Comparison of ENCODE assay signal across 8 cellular contexts in genomic region chr20:38790210-38791053, GRCh38. TPM values are rescaled to one million over a fixed set of nuclear protein-coding genes. Genes with fewer than 3 reads are reported as not detected.
DNase-seq lines count a peak whose midpoint lies in the region; ATAC-seq and TF ChIP-seq lines count a peak whose summit lies in the region.

No MANE protein-coding gene starts in this region.

- peak overlapping the region in 6 of 9 donors; percentile 2 to 90 (median 64) for H3K27ac Mint-ChIP-seq in naive thymus-derived CD4-positive, alpha-beta T cell

- H3K9me3 ChIP-seq in DND-41 (ENCODE audit: insufficient read depth, low read length, severe bottlenecking): no peaks in the 10 kb centered on the region
- no peaks in the 10 kb centered on the region for H3K9me3 ChIP-seq in naive thymus-derived CD4-positive, alpha-beta T cell (ENCODE audit: control insufficient read depth in 2 of 3, low read length in 3 of 3)

- peaks cover 2% of the 10 kb centered on the region; the same call in 1 of the 2 replicates for H3K4me1 ChIP-seq in DND-41 (ENCODE audit: insufficient read depth, low read length)
- no peaks in the 10 kb centered on the region for H3K4me1 ChIP-seq in KMS-11 (ENCODE audit: low read depth, poor library complexity, severe bottlenecking)
- H3K4me1 ChIP-seq in naive thymus-derived CD4-positive, alpha-beta T cell (ENCODE audit: control insufficient read depth in 2 of 2, insufficient read depth in 2 of 2, low read length in 2 of 2): peaks cover 0 to 4% of the 10 kb centered on the region in 2 donors

- in situ Hi-C loops in SK-MEL-5 (cut with HindIII; ENCODE audit: low pct_unique_long_range_greater_than_20kb, low sequenced_read_pairs): no loop called here

- H2AFZ ChIP-seq in DND-41 (ENCODE audit: low read depth, low read length) (no peak overlapping the region), KMS-11 (ENCODE audit: low read depth) (no peak overlapping the region)

- H3K27me3 Mint-ChIP-seq in naive thymus-derived CD4-positive, alpha-beta T cell: no peaks in the 10 kb centered on the region

- CTCF ChIA-PET in naive thymus-derived CD4-positive, alpha-beta T cell (lab: Charles Lee): interaction anchor here (0.8 to 1.0 kb wide), 2 partner anchors 16 to 96 kb away, joined by 3 to 4 read pairs; no protein-coding TSS in a partner anchor

- H3K4me2 ChIP-seq in DND-41 (ENCODE audit: insufficient read depth, low read length): no peak overlapping the region
- no peak overlapping the region for H3K4me2 ChIP-seq in KMS-11

- H3K27me3 ChIP-seq in DND-41 (ENCODE audit: insufficient read depth, low read length, poor library complexity): no peaks in the 10 kb centered on the region
- no peaks in the 10 kb centered on the region for H3K27me3 ChIP-seq in KMS-11 (ENCODE audit: insufficient read depth, low read depth)
- H3K27me3 ChIP-seq in naive thymus-derived CD4-positive, alpha-beta T cell (ENCODE audit: control insufficient read depth in 2 of 2, insufficient read depth in 2 of 2, low read length in 2 of 2): no peaks in the 10 kb centered on the region

- H3K36me3 ChIP-seq in DND-41 (ENCODE audit: insufficient read depth, low read length): no peaks in the 10 kb centered on the region
- H3K36me3 ChIP-seq in KMS-11 (ENCODE audit: insufficient read depth): no peaks in the 10 kb centered on the region
- H3K36me3 ChIP-seq in naive thymus-derived CD4-positive, alpha-beta T cell (ENCODE audit: control insufficient read depth in 2 of 3, insufficient read depth in 3 of 3, low read length in 3 of 3): no peaks in the 10 kb centered on the region

- H3K9ac ChIP-seq in DND-41 (ENCODE audit: low read depth, low read length): no peak overlapping the region
- no peak overlapping the region for H3K9ac ChIP-seq in KMS-11

- H4K20me1 ChIP-seq in DND-41 (ENCODE audit: insufficient read depth, low read length) (no peaks in the 10 kb centered on the region), KMS-11 (ENCODE audit: insufficient read depth) (no peaks in the 10 kb centered on the region)

- intact Hi-C loops in naive thymus-derived CD4-positive, alpha-beta T cell (cut with micrococcal nuclease): loop anchor here (1.0 to 2.0 kb wide), 4 partner anchors 14 to 144 kb away; partner anchors contain the start of gene PPP1R16B (in 2 of the 2)

- H3K4me3 ChIP-seq in DND-41 (ENCODE audit: low read depth in 1 of 2, low read length in 2 of 2) (no peak overlapping the region), KMS-11 (IDR thresholded peaks at IDR 0.05; ENCODE audit: insufficient read depth, low read depth, low read length) (no peak overlapping the region)
- H3K4me3 ChIP-seq in naive thymus-derived CD4-positive, alpha-beta T cell (ENCODE audit: low read length): no peak overlapping the region

- peak; percentile 55 for DNase-seq in DND-41
- DNase-seq in SK-MEL-5 (ENCODE audit: low read depth, low spot score): peak; percentile 80
- DNase-seq in dedifferentiated amniotic fluid mesenchymal stem cell (ENCODE audit: extremely low spot score): peak; percentile 50
- peak in 4 of 9 donors; percentile 20 to 63 (median 40) for DNase-seq in naive thymus-derived CD4-positive, alpha-beta T cell
- no peak for DNase-seq in hippocampal formation (lab: John Stamatoyannopoulos, UW)
- DNase-seq in NCI-H1092 (lab: John Stamatoyannopoulos, UW): no peak

- ATAC-seq in DND-41 (ENCODE audit: insufficient read depth, low read depth): peak; percentile 89
- peak; percentile 60 for ATAC-seq in naive thymus-derived CD4-positive, alpha-beta T cell
- no peak for ATAC-seq in GM18907 (IDR thresholded peaks at IDR 0.05; ENCODE audit: unreplicated experiment)

- TF ChIP-seq CTCF in DND-41 (IDR thresholded peaks at IDR 0.05; ENCODE audit: borderline replicate concordance, extremely low read depth, low read length, poor library complexity, severe bottlenecking): peak; percentile 82
- peak; percentile 83 for TF ChIP-seq CTCF in KMS-11 (conservative IDR thresholded peaks at IDR 0.05; ENCODE audit: low read depth, low read length)

- H3K27ac ChIP-seq in DND-41 (ENCODE audit: low read length) (no peak overlapping the region), KMS-11 (no peak overlapping the region)
- no peak overlapping the region for H3K27ac ChIP-seq in naive thymus-derived CD4-positive, alpha-beta T cell (ENCODE audit: low read depth, low read length)

- H3K9me3 Mint-ChIP-seq in naive thymus-derived CD4-positive, alpha-beta T cell: peaks cover 0 to 2% (median 0%) of the 10 kb centered on the region in 11 donors

- no peaks in the 10 kb centered on the region for H3K79me2 ChIP-seq in DND-41 (ENCODE audit: insufficient read depth, low read length)
- H3K79me2 ChIP-seq in KMS-11 (ENCODE audit: insufficient read depth, low read depth): no peaks in the 10 kb centered on the region

- H3K4me3 Mint-ChIP-seq in naive thymus-derived CD4-positive, alpha-beta T cell: peak overlapping the region in 5 of 10 donors; percentile 5 to 37 (median 15)

- H3K4me1 Mint-ChIP-seq in naive thymus-derived CD4-positive, alpha-beta T cell: peaks cover 0 to 15% (median 9%) of the 10 kb centered on the region in 7 donors

- no peaks in the 10 kb centered on the region for H3K36me3 Mint-ChIP-seq in naive thymus-derived CD4-positive, alpha-beta T cell

- POLR2A ChIA-PET in naive thymus-derived CD4-positive, alpha-beta T cell (lab: Charles Lee): no interaction called here

RNA-seq across cellular contexts. Expression of gene PPP1R16B, which starts 15.1 kb away (rescaled TPM):
- total RNA-seq in SK-MEL-5 (2014; rRNA removed; shearing (Covaris generic)): 0.56 and 0.69 TPM in 2 replicates
- 0.26 and 0.73 TPM in 2 replicates for polyA plus RNA-seq in SK-MEL-5 (2015; cell fraction: cytosol; rRNA removed)
- 0.57 and 0.60 TPM in 2 replicates for polyA plus RNA-seq in SK-MEL-5 (2015; cell fraction: nucleus; rRNA removed)
- 10 to 100 TPM; 20.8 to 75.4 (median 22.0) TPM for total RNA-seq in naive thymus-derived CD4-positive, alpha-beta T cell
- polyA plus RNA-seq in naive thymus-derived CD4-positive, alpha-beta T cell: 10 to 100 TPM; 11.4 to 19.8 TPM

RNA-seq across cellular contexts. Expression of gene ACTR5, which starts 42.2 kb away (rescaled TPM):
- 8.4 and 10.4 TPM in 2 replicates for total RNA-seq in SK-MEL-5 (2014; rRNA removed; shearing (Covaris generic))
- polyA plus RNA-seq in SK-MEL-5 (2015; cell fraction: cytosol; rRNA removed): 7.2 and 10.9 TPM in 2 replicates
- 43.0 and 50.2 TPM in 2 replicates for polyA plus RNA-seq in SK-MEL-5 (2015; cell fraction: nucleus; rRNA removed)
- 10 to 100 TPM in 4 of 5 experiments, 1 to 10 TPM in 1; 8.9 to 20.8 (median 15.2) TPM for total RNA-seq in naive thymus-derived CD4-positive, alpha-beta T cell
- 10 to 100 TPM; 11.3 to 15.1 TPM for polyA plus RNA-seq in naive thymus-derived CD4-positive, alpha-beta T cell

Comparison
In these comparisons a context has a peak if more than half of its experiments do, and no peak if none do; other contexts are left out.
1. DNase-seq: peak in DND-41 (single experiment), SK-MEL-5 (single experiment) and dedifferentiated amniotic fluid mesenchymal stem cell (single experiment); none in hippocampal formation (0 of 2) and NCI-H1092 (single experiment).
2. RNA of gene PPP1R16B, which starts 15.1 kb away (total RNA-seq): 20.8 to 75.4 TPM in naive thymus-derived CD4-positive, alpha-beta T cell; 0.56 to 0.69 TPM in SK-MEL-5; every median in the first group is over 10 times any median in the second.